Comparison of ENCODE assay signal across 23 cellular contexts in the genomic region with DNA sequence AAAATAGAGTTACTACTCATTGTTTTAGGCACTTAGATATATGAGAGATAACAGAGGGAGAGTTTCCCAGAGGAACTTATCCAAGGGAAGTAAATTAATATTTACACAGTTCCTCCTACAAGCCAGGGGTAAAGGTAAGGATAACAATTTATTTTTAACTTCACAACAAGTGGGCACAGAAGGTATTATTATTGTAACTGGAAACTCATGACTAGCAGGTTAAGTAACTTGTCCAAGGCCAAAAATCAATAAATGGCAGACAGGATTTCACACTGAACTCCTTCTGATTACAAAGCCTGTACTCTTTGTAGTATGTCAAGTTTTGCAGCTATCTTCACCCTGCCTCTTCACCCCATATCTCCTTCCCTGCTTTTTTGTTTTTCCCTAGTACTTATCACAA. TPM values are rescaled to one million over a fixed set of nuclear protein-coding genes. Genes with fewer than 3 reads are reported as not detected.
DNase-seq lines count a peak whose midpoint lies in the region; ATAC-seq, FAIRE-seq and TF ChIP-seq lines count a peak whose summit lies in the region.
"Had no signal": no experiment of that assay in that cellular context is flagged by ENCODE, and none has a peak within 500 bp of the region (broad histone marks: within the 10 kb centered on the region; RNA-seq: fewer than 3 reads in every experiment).

No MANE protein-coding gene starts in this region.

- H3K9me3 Mint-ChIP-seq in activated naive CD8-positive, alpha-beta T cell (ENCODE audit: low read depth): no peaks in the 10 kb centered on the region
- no peaks in the 10 kb centered on the region for H3K9me3 Mint-ChIP-seq in activated naive CD8-positive, alpha-beta T cell treated with anti-CD3 and anti-CD28 coated beads for 36 hours
- H3K9me3 Mint-ChIP-seq: CD4-positive, alpha-beta T cell; CD8-positive, alpha-beta T cell had no signal

- intact Hi-C loops in pancreas (cut with DNase I): no loop called here

- no peak overlapping the region for H3K4me3 ChIP-seq in LNCaP clone FGC (ENCODE audit: low read depth, low read length)
- H3K4me3 ChIP-seq in pancreas: no peak overlapping the region
- H3K4me3 ChIP-seq: BLaER1 treated with 17β-estradiol and CSF1 and Interleukin-3, amounts not matched to agents 10 nM and 100 nM had no signal

- no peak for DNase-seq in activated naive CD8-positive, alpha-beta T cell treated with anti-CD3 and anti-CD28 coated beads for 36 hours
- DNase-seq in LNCaP clone FGC (ENCODE audit: low read depth) (peak; percentile 14), pancreas (no peak)
- DNase-seq: 8988T; AML-193; Caco-2; Calu3; CD4-positive, alpha-beta T cell; CD8-positive, alpha-beta T cell; DMS79 treated with DMSO at 0.1 percent for 48 hours; GF-D8 had no signal

- H3K9me3 ChIP-seq in pancreas: no peaks in the 10 kb centered on the region
- H3K9me3 ChIP-seq: BLaER1 treated with 17β-estradiol and CSF1 and Interleukin-3, amounts not matched to agents 10 nM and 100 nM; Caco-2 had no signal

- TF ChIP-seq CTCF in LNCaP clone FGC (IDR thresholded peaks at IDR 0.05; ENCODE audit: control insufficient read depth, extremely low read depth, insufficient read depth) (no peak), pancreas (IDR thresholded peaks at IDR 0.05) (no peak)

- H3K27me3 Mint-ChIP-seq in activated naive CD8-positive, alpha-beta T cell: no peaks in the 10 kb centered on the region
- H3K27me3 Mint-ChIP-seq in activated naive CD8-positive, alpha-beta T cell treated with anti-CD3 and anti-CD28 coated beads for 36 hours: no peaks in the 10 kb centered on the region
- H3K27me3 Mint-ChIP-seq: B cell; CD4-positive, alpha-beta T cell had no signal

- no peak for FAIRE-seq in pancreas (lab: Jason Lieb, UNC)
- FAIRE-seq: A204.1, D721Med, G401.6, GM12891, GM19239 had no signal

- ATAC-seq in pancreas (peak in 3 of 4 donors; percentile 38 to 59 (median 51)), HG02884 (IDR thresholded peaks at IDR 0.05; ENCODE audit: unreplicated experiment) (no peak), HG03442 (IDR thresholded peaks at IDR 0.05; ENCODE audit: unreplicated experiment) (no peak)
- ATAC-seq: CD8-positive, alpha-beta T cell had no signal

- H3K27me3 ChIP-seq in pancreas: no peaks in the 10 kb centered on the region

- H3K4me1 Mint-ChIP-seq in activated naive CD8-positive, alpha-beta T cell (ENCODE audit: low read depth): no peaks in the 10 kb centered on the region
- no peaks in the 10 kb centered on the region for H3K4me1 Mint-ChIP-seq in activated naive CD8-positive, alpha-beta T cell treated with anti-CD3 and anti-CD28 coated beads for 36 hours
- H3K4me1 Mint-ChIP-seq: B cell had no signal

- peak overlapping the region; percentile 16 for H3K27ac Mint-ChIP-seq in activated naive CD8-positive, alpha-beta T cell
- H3K27ac Mint-ChIP-seq in activated naive CD8-positive, alpha-beta T cell treated with anti-CD3 and anti-CD28 coated beads for 36 hours: no peak overlapping the region
- H3K27ac Mint-ChIP-seq: B cell; CD4-positive, alpha-beta T cell had no signal

- no peaks in the 10 kb centered on the region for H3K36me3 ChIP-seq in pancreas

- no peak overlapping the region for H3K4me3 Mint-ChIP-seq in activated naive CD8-positive, alpha-beta T cell
- H3K4me3 Mint-ChIP-seq in activated naive CD8-positive, alpha-beta T cell treated with anti-CD3 and anti-CD28 coated beads for 36 hours: no peak overlapping the region
- H3K4me3 Mint-ChIP-seq: B cell; CD4-positive, alpha-beta T cell; CD8-positive, alpha-beta T cell had no signal

- peaks cover 13% of the 10 kb centered on the region for H3K36me3 Mint-ChIP-seq in activated naive CD8-positive, alpha-beta T cell
- peaks cover 9% of the 10 kb centered on the region for H3K36me3 Mint-ChIP-seq in activated naive CD8-positive, alpha-beta T cell treated with anti-CD3 and anti-CD28 coated beads for 36 hours

- H3K4me1 ChIP-seq in pancreas: peaks cover 0 to 9% (median 5%) of the 10 kb centered on the region in 3 donors
- H3K4me1 ChIP-seq: BLaER1 treated with 17β-estradiol and CSF1 and Interleukin-3, amounts not matched to agents 10 nM and 100 nM; Caco-2 had no signal

- no peak overlapping the region for H3K27ac ChIP-seq in pancreas
- H3K27ac ChIP-seq: BLaER1 treated with 17β-estradiol and CSF1 and Interleukin-3, amounts not matched to agents 10 nM and 100 nM; C4-2B had no signal

RNA-seq across cellular contexts. Expression of gene F8A3, which starts 46.9 kb away (rescaled TPM):
- 1 to 10 TPM; 8.2 to 8.8 TPM for total RNA-seq in activated naive CD8-positive, alpha-beta T cell treated with anti-CD3 and anti-CD28 coated beads for 36 hours
- 1 to 10 TPM in 4 of 6 donors, under 1 TPM in 2; 0.18 to 6.6 (median 2.5) TPM for total RNA-seq in pancreas
- polyA plus RNA-seq in pancreas: 1 to 10 TPM in 1 of 2 donors, not detected in 1; 2.0 TPM
- polyA plus RNA-seq: BJ had no signal

Comparison
In these comparisons a context has a peak if more than half of its experiments do, and no peak if none do; other contexts are left out.
1. ATAC-seq: peak in pancreas (3 of 4); none in HG02884 (single experiment) and HG03442 (single experiment).